8 cellular contexts compared by ENCODE assay signal in genomic region chr5:56814963-56815656, GRCh38. TPM values are rescaled to one million over a fixed set of nuclear protein-coding genes. Genes with fewer than 3 reads are reported as not detected.
A peak's percentile ranks its signal among the peaks of the same experiment; 100 is the strongest.
DNase-seq lines count a peak whose midpoint lies in the region; ATAC-seq and TF ChIP-seq lines count a peak whose summit lies in the region.

Gene MAP3K1, plus strand, starts transcription at chr5:56815549. Its CDS starts 25 bp downstream, at chr5:56815574.

- 0 to 1% (median 1%) methylated on average over 21 to 87 of the region's 87 CpGs for WGBS in spleen, 5 donors

- peak in 1 of 3 donors; percentile 75 for TF ChIP-seq POLR2A in spleen (IDR thresholded peaks at IDR 0.05)

- no peaks in the 10 kb centered on the region for H3K27me3 ChIP-seq in spleen (replicated peaks in 1 of 7)

- no peaks in the 10 kb centered on the region for H3K36me3 ChIP-seq in spleen

- TF ChIP-seq CTCF in WTC11 (IDR thresholded peaks at IDR 0.05) (no peak), cardiac fibroblast (IDR thresholded peaks at IDR 0.05; ENCODE audit: low read depth, low read length) (no peak), spleen (IDR thresholded peaks at IDR 0.05 in 8 of 11, conservative IDR thresholded peaks at IDR 0.05 in 3 of 11) (peak in 5 of 11 experiments; percentile 13 to 56 (median 37))

- H3K36me3 Mint-ChIP-seq in WTC11 = no peaks in the 10 kb centered on the region

- ATAC-seq in HG02870 (IDR thresholded peaks at IDR 0.05; ENCODE audit: unreplicated experiment) = peak; percentile 36
- ATAC-seq in WTC11 = peak; percentile 73

- DNase-seq in NCI-H1694 treated with DMSO at 0.1 percent for 48 hours (lab: John Stamatoyannopoulos, UW) = peak; percentile 5
- DNase-seq in NCI-H1694 (lab: John Stamatoyannopoulos, UW) = no peak
- peak; percentile 34 for DNase-seq in NCI-H2029 treated with DMSO at 0.1 percent for 48 hours (lab: John Stamatoyannopoulos, UW)
- DNase-seq in WTC11 (ENCODE audit: low spot score) = peak; percentile 73
- peak; percentile 68 to 76 for DNase-seq in cardiac fibroblast (ENCODE audit: low read depth in 2 of 2)
- peak; percentile 74 for DNase-seq in inferior parietal cortex (ENCODE audit: extremely low spot score)
- peak; percentile 97 for DNase-seq in spleen

- H3K27ac ChIP-seq in spleen = peak within 1 kb of the TSS; percentile 96 to 100 (median 99)

- no peaks in the 10 kb centered on the region for H3K9me3 ChIP-seq in spleen

- peaks cover 14% of the 10 kb centered on the region for H3K27me3 Mint-ChIP-seq in WTC11 (ENCODE audit: low read depth)

- peak within 1 kb of the TSS; percentile 74 to 77 for H3K4me3 ChIP-seq in cardiac fibroblast (replicated peaks in 1 of 2; ENCODE audit: low read depth in 2 of 2, low read length in 2 of 2)
- H3K4me3 ChIP-seq in spleen = peak within 1 kb of the TSS; percentile 79 to 93 (median 88)

- H3K27ac Mint-ChIP-seq in WTC11 = no peak within 1 kb of the TSS

- H3K4me1 Mint-ChIP-seq in WTC11 = peaks cover 43% of the 10 kb centered on the region

- peaks cover 20 to 72% (median 45%) of the 10 kb centered on the region in 6 donors for H3K4me1 ChIP-seq in spleen

- CTCF ChIA-PET in WTC11 (lab: Charles Lee) = interaction anchor here (1.0 kb wide), 1 partner anchor 251 kb away, joined by 4 read pairs; no protein-coding TSS in a partner anchor

- H3K9me3 Mint-ChIP-seq in WTC11 = no peaks in the 10 kb centered on the region

- POLR2A ChIA-PET in WTC11 (lab: Charles Lee) = no interaction called here

- intact Hi-C loops in spleen (cut with DNase I; ENCODE audit: low total_unique reads) = loop anchor here (10.0 kb wide), 1 partner anchor 120 kb away; no protein-coding TSS in a partner anchor

- H3K4me3 Mint-ChIP-seq in WTC11 = peak within 1 kb of the TSS; percentile 93

TF ChIP-seq in WTC11, 78 proteins besides CTCF, POLR2A, EP300 and RAD21:
- TF ChIP-seq NR3C1 (CRISPR knock-in tag; conservative IDR thresholded peaks at IDR 0.05; ENCODE audit: low read depth) = 0 out of 2 replicates have a peak, but pooled peaks have one; percentile 73
- TF ChIP-seq SP1 (CRISPR knock-in tag; conservative IDR thresholded peaks at IDR 0.05) = peak; percentile 70
- TF ChIP-seq NR2C2 (CRISPR knock-in tag; IDR thresholded peaks at IDR 0.05) = no peak

RNA-seq across cellular contexts. Expression of gene MAP3K1, which starts in this region (rescaled TPM):
- 13.1 to 16.3 TPM (median 13.9 TPM) in 3 replicates for total RNA-seq in WTC11 (2021)
- 10 to 100 TPM; 57.3 to 85.4 (median 73.6) TPM for total RNA-seq in spleen
- polyA plus RNA-seq in spleen = 10 to 100 TPM; 24.7 to 35.4 (median 27.6) TPM
